ENCODE assay signal across 1 cellular context in genomic region chr6:135094403-135094821, GRCh38.
TF ChIP-seq lines count a peak whose summit lies in the region.

No MANE protein-coding gene starts in this region.

TF ChIP-seq in IMR-90, 13 proteins besides CTCF, POLR2A, EP300 and RAD21 (continued from another document):
- no peak for TF ChIP-seq FOS (IDR thresholded peaks at IDR 0.05; ENCODE audit: low read depth, low read length)
- no peak for TF ChIP-seq MXI1 (IDR thresholded peaks at IDR 0.05; ENCODE audit: borderline replicate concordance, low read depth, low read length)
- TF ChIP-seq NFE2L2 (IDR thresholded peaks at IDR 0.05; ENCODE audit: low read depth, low read length) = no peak
